In the genomic region with DNA sequence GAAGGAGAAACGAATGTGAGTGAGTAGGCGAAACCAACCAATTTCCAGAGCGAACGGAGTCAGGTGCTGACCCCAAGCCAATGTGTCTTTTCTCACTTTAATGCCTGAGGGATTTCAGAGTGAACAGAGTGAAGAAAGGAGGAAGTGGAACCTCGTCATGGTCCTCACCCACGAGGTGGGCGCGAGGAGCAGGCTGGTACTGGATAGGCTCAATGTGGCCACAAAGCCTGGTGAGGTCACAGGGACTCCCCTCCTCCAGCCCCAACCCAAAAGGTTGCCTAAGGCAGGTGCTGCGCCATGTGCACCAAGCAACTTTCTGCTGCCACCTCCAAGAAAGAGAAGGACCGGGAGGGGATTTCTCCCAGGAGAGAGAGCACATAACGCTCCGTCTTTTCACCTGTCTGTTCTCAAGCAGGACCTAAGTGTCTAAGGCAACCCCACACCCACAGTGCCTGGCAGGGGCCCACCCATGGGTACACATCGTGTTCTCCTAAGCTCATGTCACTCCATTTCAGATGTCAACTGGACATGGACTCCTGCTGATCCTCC, we compare ENCODE assay signal across 1 cellular context.
TF ChIP-seq lines count a peak whose summit lies in the region.

No MANE protein-coding gene starts in this region.

TF ChIP-seq in SK-N-SH treated with all-trans-retinoic acid at 6 μM for 48 hours, 23 proteins besides CTCF, POLR2A, EP300 and RAD21 (continued from another document):
- TF ChIP-seq, protein P1, sequence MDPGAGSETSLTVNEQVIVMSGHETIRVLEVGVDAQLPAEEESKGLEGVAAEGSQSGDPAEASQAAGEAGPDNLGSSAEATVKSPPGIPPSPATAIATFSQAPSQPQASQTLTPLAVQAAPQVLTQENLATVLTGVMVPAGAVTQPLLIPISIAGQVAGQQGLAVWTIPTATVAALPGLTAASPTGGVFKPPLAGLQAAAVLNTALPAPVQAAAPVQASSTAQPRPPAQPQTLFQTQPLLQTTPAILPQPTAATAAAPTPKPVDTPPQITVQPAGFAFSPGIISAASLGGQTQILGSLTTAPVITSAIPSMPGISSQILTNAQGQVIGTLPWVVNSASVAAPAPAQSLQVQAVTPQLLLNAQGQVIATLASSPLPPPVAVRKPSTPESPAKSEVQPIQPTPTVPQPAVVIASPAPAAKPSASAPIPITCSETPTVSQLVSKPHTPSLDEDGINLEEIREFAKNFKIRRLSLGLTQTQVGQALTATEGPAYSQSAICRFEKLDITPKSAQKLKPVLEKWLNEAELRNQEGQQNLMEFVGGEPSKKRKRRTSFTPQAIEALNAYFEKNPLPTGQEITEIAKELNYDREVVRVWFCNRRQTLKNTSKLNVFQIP (CRISPR knock-in tag; IDR thresholded peaks at IDR 0.05; ENCODE audit: borderline replicate concordance, low read depth) = no peak
TF ChIP-seq in SK-N-SH treated with all-trans-retinoic acid at 6 μM for 48 hours: peak in this region for 0.
